Comparison of ENCODE assay signal across 16 cellular contexts in genomic region chr19:13831560-13832056, GRCh38. TPM values are rescaled to one million over a fixed set of nuclear protein-coding genes. Genes with fewer than 3 reads are reported as not detected.
DNase-seq lines count a peak whose midpoint lies in the region; TF ChIP-seq lines count a peak whose summit lies in the region.
"Had no signal": no experiment of that assay in that cellular context is flagged by ENCODE, and none has a peak within 500 bp of the region (broad histone marks: within the 10 kb centered on the region; RNA-seq: fewer than 3 reads in every experiment).

No MANE protein-coding gene starts in this region.

- no peak overlapping the region for H4K91ac ChIP-seq in trophoblast cell (ENCODE audit: low read depth, low read length)

- H3K4me2 ChIP-seq in trophoblast cell (ENCODE audit: low read length) = no peak overlapping the region

- H3K4me1 ChIP-seq in trophoblast cell (ENCODE audit: control insufficient read depth in 1 of 2, insufficient read depth in 2 of 2, low read length in 2 of 2) (peaks cover 8 to 21% of the 10 kb centered on the region in 2 experiments), esophagus squamous epithelium (peaks cover 24 to 50% (median 35%) of the 10 kb centered on the region in 3 donors)

- no peak overlapping the region for H4K12ac ChIP-seq in trophoblast cell (ENCODE audit: low read depth, low read length)

- no peak overlapping the region for H4K8ac ChIP-seq in trophoblast cell (ENCODE audit: low read depth, low read length)

- H3K4me3 ChIP-seq in trophoblast cell (ENCODE audit: low read depth, low read length) (no peak overlapping the region), esophagus squamous epithelium (no peak overlapping the region)
- H3K4me3 ChIP-seq: lung, upper lobe of right lung had no signal

- no peak overlapping the region for H2AK5ac ChIP-seq in trophoblast cell (ENCODE audit: low read length)

- no peak overlapping the region for H2AFZ ChIP-seq in trophoblast cell (ENCODE audit: insufficient read depth, low read length, poor library complexity)

- TF ChIP-seq POLR2A in esophagus squamous epithelium (IDR thresholded peaks at IDR 0.05) = no peak

- H3K27ac ChIP-seq in trophoblast cell (ENCODE audit: low read depth, low read length) (no peak overlapping the region), caudate nucleus (ENCODE audit: low read depth, low read length) (no peak overlapping the region), esophagus squamous epithelium (peak overlapping the region in 1 of 4 donors; percentile 9)
- H3K27ac ChIP-seq: upper lobe of right lung had no signal

- WGBS in trophoblast cell (ENCODE audit: extremely low coverage, insufficient coverage, insufficient read length) = no CpG with 5 or more reads among the region's 12 CpGs
- 79 to 91% methylated on average over 9 of the region's 12 CpGs for WGBS in esophagus squamous epithelium, 2 donors

- no peak overlapping the region for H2BK120ac ChIP-seq in trophoblast cell (ENCODE audit: insufficient read depth, low read length, poor library complexity)

- H2BK5ac ChIP-seq in trophoblast cell (ENCODE audit: low read depth, low read length, poor library complexity) = no peak overlapping the region

- peaks cover 50% of the 10 kb centered on the region for H3K36me3 Mint-ChIP-seq in activated T-cell treated with anti-CD3 and anti-CD28 coated beads, Interleukin-2, amount 50 U/mL, for 24 hours (ENCODE audit: low read depth)
- H3K36me3 Mint-ChIP-seq in dendritic cell treated with granulocyte-macrophage colony-stimulating factor and Interleukin-4, amounts not matched to agents 40 ng/mL and 50 ng/mL, for 4 days (ENCODE audit: low read depth) = peaks cover 86% of the 10 kb centered on the region

- no peaks in the 10 kb centered on the region for H3K27me3 Mint-ChIP-seq in activated T-cell treated with anti-CD3 and anti-CD28 coated beads, Interleukin-2, amount 50 U/mL, for 24 hours
- no peaks in the 10 kb centered on the region for H3K27me3 Mint-ChIP-seq in dendritic cell treated with granulocyte-macrophage colony-stimulating factor and Interleukin-4, amounts not matched to agents 40 ng/mL and 50 ng/mL, for 4 days

- no peaks in the 10 kb centered on the region for H3K27me3 ChIP-seq in trophoblast cell (ENCODE audit: insufficient read depth, low read length)
- no peaks in the 10 kb centered on the region for H3K27me3 ChIP-seq in esophagus squamous epithelium
- H3K27me3 ChIP-seq: upper lobe of right lung had no signal

- peaks cover 8% of the 10 kb centered on the region for H3K79me1 ChIP-seq in trophoblast cell (ENCODE audit: low read length)

- H3K9me3 ChIP-seq in trophoblast cell (ENCODE audit: insufficient read depth, low read depth, low read length) (peaks cover 4% of the 10 kb centered on the region), esophagus squamous epithelium (no peaks in the 10 kb centered on the region)
- H3K9me3 ChIP-seq: upper lobe of right lung had no signal

- H3K79me2 ChIP-seq in trophoblast cell (ENCODE audit: control insufficient read depth, insufficient read depth, low read length, poor library complexity) = peaks cover 2% of the 10 kb centered on the region

- no peak overlapping the region for H3K4ac ChIP-seq in trophoblast cell (ENCODE audit: low read depth, low read length)

- no peak overlapping the region for H2BK12ac ChIP-seq in trophoblast cell (ENCODE audit: low read length)

- H3K14ac ChIP-seq in trophoblast cell (ENCODE audit: low read length) = no peak overlapping the region

- H3K27ac Mint-ChIP-seq in activated T-cell treated with anti-CD3 and anti-CD28 coated beads, Interleukin-2, amount 50 U/mL, for 24 hours = peak overlapping the region; percentile 55
- peak overlapping the region; percentile 24 for H3K27ac Mint-ChIP-seq in dendritic cell treated with granulocyte-macrophage colony-stimulating factor and Interleukin-4, amounts not matched to agents 40 ng/mL and 50 ng/mL, for 4 days

- no peak for DNase-seq in activated T-cell treated with anti-CD3 and anti-CD28 coated beads, Interleukin-2, amount 50 U/mL, for 24 hours
- no peak for DNase-seq in activated T-cell treated with anti-CD3 and anti-CD28 coated beads, Interleukin-2, amount 50 U/mL, for 48 hours
- DNase-seq in trophoblast cell (peak; percentile 64 to 73), caudate nucleus (lab: John Stamatoyannopoulos, UW) (no peak), esophagus squamous epithelium (lab: John Stamatoyannopoulos, UW) (no peak), head of caudate nucleus (no peak)
- DNase-seq: cortex of kidney; NCI-H1105 treated with DMSO at 0.1 percent for 48 hours; NCI-H345; stimulated activated CD4-positive, alpha-beta T cell treated with anti-CD3 and anti-CD28 coated beads, Interleukin-4, amount 100 ng/mL, for 1 hour; upper lobe of right lung had no signal

- intact Hi-C loops in dendritic cell treated with granulocyte-macrophage colony-stimulating factor and Interleukin-4, amounts not matched to agents 40 ng/mL and 50 ng/mL, for 4 days (cut with micrococcal nuclease) = no loop called here
- intact Hi-C loops in esophagus squamous epithelium (cut with DNase I) = no loop called here
- intact Hi-C loops in head of caudate nucleus (cut with DNase I) = no loop called here

- no peak overlapping the region for H3K9ac ChIP-seq in trophoblast cell (ENCODE audit: low read length)

- H3K4me3 Mint-ChIP-seq in activated T-cell treated with anti-CD3 and anti-CD28 coated beads, Interleukin-2, amount 50 U/mL, for 24 hours = no peak overlapping the region
- H3K4me3 Mint-ChIP-seq in dendritic cell treated with granulocyte-macrophage colony-stimulating factor and Interleukin-4, amounts not matched to agents 40 ng/mL and 50 ng/mL, for 4 days = no peak overlapping the region

- no peaks in the 10 kb centered on the region for H3K9me3 Mint-ChIP-seq in activated T-cell treated with anti-CD3 and anti-CD28 coated beads, Interleukin-2, amount 50 U/mL, for 24 hours
- no peaks in the 10 kb centered on the region for H3K9me3 Mint-ChIP-seq in dendritic cell treated with granulocyte-macrophage colony-stimulating factor and Interleukin-4, amounts not matched to agents 40 ng/mL and 50 ng/mL, for 4 days

- H3K36me3 ChIP-seq in trophoblast cell (ENCODE audit: control insufficient read depth in 1 of 2, insufficient read depth in 2 of 2, low read length in 2 of 2) (peaks cover 42 to 47% of the 10 kb centered on the region in 2 experiments), esophagus squamous epithelium (peaks cover 12 to 80% (median 16%) of the 10 kb centered on the region in 3 donors)

- H3K18ac ChIP-seq in trophoblast cell (ENCODE audit: low read length) = no peak overlapping the region

- TF ChIP-seq CTCF in esophagus squamous epithelium (IDR thresholded peaks at IDR 0.05) = no peak

- TF ChIP-seq RAD21 in Ishikawa (IDR thresholded peaks at IDR 0.05; ENCODE audit: low read depth) = no peak

- H3K23ac ChIP-seq in trophoblast cell (ENCODE audit: low read length) = no peak overlapping the region

- no peak for TF ChIP-seq EP300 in Ishikawa (IDR thresholded peaks at IDR 0.05; ENCODE audit: borderline replicate concordance)

- peaks cover 33% of the 10 kb centered on the region for H3K4me1 Mint-ChIP-seq in activated T-cell treated with anti-CD3 and anti-CD28 coated beads, Interleukin-2, amount 50 U/mL, for 24 hours (ENCODE audit: low read depth)
- H3K4me1 Mint-ChIP-seq in dendritic cell treated with granulocyte-macrophage colony-stimulating factor and Interleukin-4, amounts not matched to agents 40 ng/mL and 50 ng/mL, for 4 days (ENCODE audit: low read depth) = peaks cover 37% of the 10 kb centered on the region

TF ChIP-seq in Ishikawa, 13 proteins besides CTCF, POLR2A, EP300 and RAD21:
- TF ChIP-seq ZBTB7A (IDR thresholded peaks at IDR 0.05; ENCODE audit: low read depth) = peak; percentile 62; the same call in 1 of the 2 replicates
- TF ChIP-seq, protein P1, sequence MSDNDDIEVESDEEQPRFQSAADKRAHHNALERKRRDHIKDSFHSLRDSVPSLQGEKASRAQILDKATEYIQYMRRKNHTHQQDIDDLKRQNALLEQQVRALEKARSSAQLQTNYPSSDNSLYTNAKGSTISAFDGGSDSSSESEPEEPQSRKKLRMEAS (IDR thresholded peaks at IDR 0.05) = no peak

RNA-seq across cellular contexts. Expression of gene ZSWIM4, which starts 36.4 kb away (rescaled TPM):
- 13.1 and 14.3 TPM in 2 replicates for polyA plus RNA-seq in trophoblast cell (2013)
- total RNA-seq in esophagus squamous epithelium = 10 to 100 TPM in 3 of 4 donors, 1 to 10 TPM in 1; 7.2 to 41.4 (median 16.9) TPM

RNA-seq across cellular contexts. Expression of gene NANOS3, which starts 45.3 kb away (rescaled TPM):
- 1.8 and 2.0 TPM in 2 replicates for polyA plus RNA-seq in trophoblast cell (2013)
- total RNA-seq in esophagus squamous epithelium = not detected
- total RNA-seq: HepG2, upper lobe of right lung had no signal
- polyA plus RNA-seq: adipose tissue had no signal

RNA-seq across cellular contexts. Expression of gene C19orf53, which starts 57.4 kb away (rescaled TPM):
- 270 and 271 TPM in 2 replicates for polyA plus RNA-seq in trophoblast cell (2013)
- total RNA-seq in esophagus squamous epithelium = 100 to 1,000 TPM; 114 to 129 (median 120) TPM

Comparison
In these comparisons a context has a peak if more than half of its experiments do, and no peak if none do; other contexts are left out.
1. DNase-seq: peak in trophoblast cell (2 of 2); none in activated T-cell treated with anti-CD3 and anti-CD28 coated beads, Interleukin-2, amount 50 U/mL, for 24 hours (single experiment), activated T-cell treated with anti-CD3 and anti-CD28 coated beads, Interleukin-2, amount 50 U/mL, for 48 hours (0 of 2), caudate nucleus (0 of 61), esophagus squamous epithelium (single experiment) and head of caudate nucleus (0 of 42).